1 cellular context compared by ENCODE assay signal in the genomic region with DNA sequence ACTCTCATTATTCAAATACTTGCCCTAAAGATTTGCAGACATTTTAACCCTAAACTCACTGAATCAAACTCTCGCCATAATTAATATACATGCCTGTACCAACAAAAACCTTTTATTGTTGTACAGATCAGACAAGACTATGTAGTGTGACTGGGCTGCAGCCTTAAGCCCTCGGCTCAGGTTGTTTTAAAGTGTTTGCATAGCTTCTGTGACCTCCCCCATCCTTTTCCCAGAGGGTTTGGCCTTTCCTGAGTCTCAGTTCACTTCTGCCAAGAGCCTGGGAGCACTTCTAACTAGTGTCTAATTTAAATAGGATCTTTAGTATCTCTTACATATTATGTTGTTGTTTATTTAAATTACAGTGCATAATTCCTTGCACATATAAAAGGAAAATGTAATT.
TF ChIP-seq lines count a peak whose summit lies in the region.

No MANE protein-coding gene starts in this region.

TF ChIP-seq in GM23338, 12 proteins besides CTCF, POLR2A, EP300 and RAD21 (continued from another document):
- TF ChIP-seq, protein P1, sequence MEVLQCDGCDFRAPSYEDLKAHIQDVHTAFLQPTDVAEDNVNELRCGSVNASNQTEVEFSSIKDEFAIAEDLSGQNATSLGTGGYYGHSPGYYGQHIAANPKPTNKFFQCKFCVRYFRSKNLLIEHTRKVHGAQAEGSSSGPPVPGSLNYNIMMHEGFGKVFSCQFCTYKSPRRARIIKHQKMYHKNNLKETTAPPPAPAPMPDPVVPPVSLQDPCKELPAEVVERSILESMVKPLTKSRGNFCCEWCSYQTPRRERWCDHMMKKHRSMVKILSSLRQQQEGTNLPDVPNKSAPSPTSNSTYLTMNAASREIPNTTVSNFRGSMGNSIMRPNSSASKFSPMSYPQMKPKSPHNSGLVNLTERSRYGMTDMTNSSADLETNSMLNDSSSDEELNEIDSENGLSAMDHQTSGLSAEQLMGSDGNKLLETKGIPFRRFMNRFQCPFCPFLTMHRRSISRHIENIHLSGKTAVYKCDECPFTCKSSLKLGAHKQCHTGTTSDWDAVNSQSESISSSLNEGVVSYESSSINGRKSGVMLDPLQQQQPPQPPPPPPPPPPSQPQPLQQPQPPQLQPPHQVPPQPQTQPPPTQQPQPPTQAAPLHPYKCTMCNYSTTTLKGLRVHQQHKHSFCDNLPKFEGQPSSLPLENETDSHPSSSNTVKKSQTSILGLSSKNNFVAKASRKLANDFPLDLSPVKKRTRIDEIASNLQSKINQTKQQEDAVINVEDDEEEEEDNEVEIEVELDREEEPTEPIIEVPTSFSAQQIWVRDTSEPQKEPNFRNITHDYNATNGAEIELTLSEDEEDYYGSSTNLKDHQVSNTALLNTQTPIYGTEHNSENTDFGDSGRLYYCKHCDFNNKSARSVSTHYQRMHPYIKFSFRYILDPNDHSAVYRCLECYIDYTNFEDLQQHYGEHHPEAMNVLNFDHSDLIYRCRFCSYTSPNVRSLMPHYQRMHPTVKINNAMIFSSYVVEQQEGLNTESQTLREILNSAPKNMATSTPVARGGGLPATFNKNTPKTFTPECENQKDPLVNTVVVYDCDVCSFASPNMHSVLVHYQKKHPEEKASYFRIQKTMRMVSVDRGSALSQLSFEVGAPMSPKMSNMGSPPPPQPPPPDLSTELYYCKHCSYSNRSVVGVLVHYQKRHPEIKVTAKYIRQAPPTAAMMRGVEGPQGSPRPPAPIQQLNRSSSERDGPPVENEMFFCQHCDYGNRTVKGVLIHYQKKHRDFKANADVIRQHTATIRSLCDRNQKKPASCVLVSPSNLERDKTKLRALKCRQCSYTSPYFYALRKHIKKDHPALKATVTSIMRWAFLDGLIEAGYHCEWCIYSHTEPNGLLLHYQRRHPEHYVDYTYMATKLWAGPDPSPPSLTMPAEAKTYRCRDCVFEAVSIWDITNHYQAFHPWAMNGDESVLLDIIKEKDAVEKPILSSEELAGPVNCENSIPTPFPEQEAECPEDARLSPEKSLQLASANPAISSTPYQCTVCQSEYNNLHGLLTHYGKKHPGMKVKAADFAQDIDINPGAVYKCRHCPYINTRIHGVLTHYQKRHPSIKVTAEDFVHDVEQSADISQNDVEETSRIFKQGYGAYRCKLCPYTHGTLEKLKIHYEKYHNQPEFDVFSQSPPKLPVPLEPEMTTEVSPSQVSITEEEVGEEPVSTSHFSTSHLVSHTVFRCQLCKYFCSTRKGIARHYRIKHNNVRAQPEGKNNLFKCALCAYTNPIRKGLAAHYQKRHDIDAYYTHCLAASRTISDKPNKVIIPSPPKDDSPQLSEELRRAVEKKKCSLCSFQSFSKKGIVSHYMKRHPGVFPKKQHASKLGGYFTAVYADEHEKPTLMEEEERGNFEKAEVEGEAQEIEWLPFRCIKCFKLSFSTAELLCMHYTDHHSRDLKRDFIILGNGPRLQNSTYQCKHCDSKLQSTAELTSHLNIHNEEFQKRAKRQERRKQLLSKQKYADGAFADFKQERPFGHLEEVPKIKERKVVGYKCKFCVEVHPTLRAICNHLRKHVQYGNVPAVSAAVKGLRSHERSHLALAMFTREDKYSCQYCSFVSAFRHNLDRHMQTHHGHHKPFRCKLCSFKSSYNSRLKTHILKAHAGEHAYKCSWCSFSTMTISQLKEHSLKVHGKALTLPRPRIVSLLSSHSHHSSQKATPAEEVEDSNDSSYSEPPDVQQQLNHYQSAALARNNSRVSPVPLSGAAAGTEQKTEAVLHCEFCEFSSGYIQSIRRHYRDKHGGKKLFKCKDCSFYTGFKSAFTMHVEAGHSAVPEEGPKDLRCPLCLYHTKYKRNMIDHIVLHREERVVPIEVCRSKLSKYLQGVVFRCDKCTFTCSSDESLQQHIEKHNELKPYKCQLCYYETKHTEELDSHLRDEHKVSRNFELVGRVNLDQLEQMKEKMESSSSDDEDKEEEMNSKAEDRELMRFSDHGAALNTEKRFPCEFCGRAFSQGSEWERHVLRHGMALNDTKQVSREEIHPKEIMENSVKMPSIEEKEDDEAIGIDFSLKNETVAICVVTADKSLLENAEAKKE (CRISPR knock-in tag; IDR thresholded peaks at IDR 0.05) = no peak
- TF ChIP-seq NANOG (IDR thresholded peaks at IDR 0.05; ENCODE audit: borderline replicate concordance) (no peak), ZNF331 (CRISPR knock-in tag; IDR thresholded peaks at IDR 0.05; ENCODE audit: low read depth) (no peak)
